In the genomic region with DNA sequence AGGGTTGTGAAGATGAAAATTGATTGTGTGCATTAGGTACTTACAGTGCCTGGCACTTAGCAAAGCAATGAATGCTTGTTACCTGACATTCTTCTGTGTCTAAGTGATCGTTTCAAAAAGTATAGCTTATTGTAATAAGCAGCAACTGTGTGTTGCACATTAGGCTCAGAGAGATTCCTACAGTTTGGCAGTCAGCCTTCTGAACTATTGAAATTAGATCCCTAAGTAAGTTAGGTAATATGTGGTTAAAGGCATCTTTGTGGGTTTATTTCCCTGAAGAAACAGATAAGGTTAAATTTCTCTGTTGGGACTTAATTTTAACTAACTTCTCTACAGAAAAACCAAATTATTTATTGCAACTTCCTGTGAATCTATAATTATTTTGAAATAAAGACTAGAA, we compare ENCODE assay signal across 28 cellular contexts.
A peak's percentile ranks its signal among the peaks of the same experiment; 100 is the strongest.
DNase-seq lines count a peak whose midpoint lies in the region; ATAC-seq and TF ChIP-seq lines count a peak whose summit lies in the region.
"Had no signal": no experiment of that assay in that cellular context is flagged by ENCODE, and none has a peak within 500 bp of the region (broad histone marks: within the 10 kb centered on the region; RNA-seq: fewer than 3 reads in every experiment).

No MANE protein-coding gene starts in this region.

- H3K27ac ChIP-seq in PC-9 (no peak overlapping the region), esophagus muscularis mucosa (replicated peaks in 1 of 4) (peak overlapping the region; percentile 71 to 80 (median 76))
- H3K27ac ChIP-seq: left ventricle myocardium inferior, upper lobe of right lung had no signal

- H3K27ac Mint-ChIP-seq in nephron = peak overlapping the region; percentile 84 to 93 (median 87)
- H3K27ac Mint-ChIP-seq: activated T-cell treated with anti-CD3 and anti-CD28 coated beads, Interleukin-2, amount 50 U/mL, for 72 hours; GM23338; natural killer cell; stimulated activated effector memory CD8-positive, alpha-beta T cell treated with anti-CD3 and anti-CD28 coated beads, Interleukin-12 subunit alpha, Interleukin-12 subunit beta, amount 100 ng/mL, for 72 hours had no signal

- no peaks in the 10 kb centered on the region for H3K9me3 Mint-ChIP-seq in nephron
- H3K9me3 Mint-ChIP-seq: activated T-cell treated with anti-CD3 and anti-CD28 coated beads, Interleukin-2, amount 50 U/mL, for 72 hours; dendritic cell treated with granulocyte-macrophage colony-stimulating factor and Interleukin-4, amounts not matched to agents 40 ng/mL and 50 ng/mL, for 4 days; GM23338; natural killer cell; stimulated activated effector memory CD8-positive, alpha-beta T cell treated with anti-CD3 and anti-CD28 coated beads, Interleukin-12 subunit alpha, Interleukin-12 subunit beta, amount 100 ng/mL, for 72 hours had no signal

- no peaks in the 10 kb centered on the region for H3K9me2 ChIP-seq in PC-9 (ENCODE audit: insufficient read depth)

- WGBS in esophagus muscularis mucosa = 48% methylated on average over 1 of the region's 1 CpG

- 0 out of 2 replicates have a peak overlapping the region, but pooled peaks have one; percentile 2 for H3K4me2 ChIP-seq in PC-9
- H3K4me2 ChIP-seq: GM23338 had no signal

- no peak overlapping the region for H2AFZ ChIP-seq in PC-9
- H2AFZ ChIP-seq: GM23338 had no signal

- CTCF ChIA-PET in PC-9 (lab: Charles Lee) = no interaction called here

- no peaks in the 10 kb centered on the region for H3K79me2 ChIP-seq in PC-9 (ENCODE audit: low read depth)

- TF ChIP-seq POLR2A in esophagus muscularis mucosa (IDR thresholded peaks at IDR 0.05; ENCODE audit: low read depth) = no peak

- DNase-seq in GM03348 (ENCODE audit: low spot score) (peak; percentile 23), PC-9 (peak in 1 of 2 experiments; percentile 59), esophagus muscularis mucosa (ENCODE audit: extremely low spot score) (no peak), LoVo (ENCODE audit: low spot score) (no peak), mucosa of descending colon (no peak), NCI-H146 (lab: John Stamatoyannopoulos, UW) (no peak), NCI-H2227 (lab: John Stamatoyannopoulos, UW; ENCODE audit: unreplicated experiment) (no peak)
- DNase-seq: activated CD4-positive, CD25-positive, alpha-beta regulatory T cell; activated naive CD4-positive, alpha-beta T cell; activated T-cell treated with anti-CD3 and anti-CD28 coated beads, Interleukin-2, amount 50 U/mL, for 72 hours; amygdala; central memory CD4-positive, alpha-beta T cell; EL; esophagus squamous epithelium; glutamatergic neuron; islet precursor cell; left ventricle myocardium inferior; natural killer cell; NCI-H1092; NCI-H1930; NCI-H2227 treated with DMSO at 0.1 percent for 48 hours; stimulated activated CD4-positive, alpha-beta T cell treated with anti-CD3 and anti-CD28 coated beads, Interleukin-4, amount 100 ng/mL, for 24 hours; T-helper 1 cell; upper lobe of right lung had no signal

- no peaks in the 10 kb centered on the region for H3K36me3 ChIP-seq in PC-9 (ENCODE audit: low read depth)
- H3K36me3 ChIP-seq in esophagus muscularis mucosa = no peaks in the 10 kb centered on the region
- no peaks in the 10 kb centered on the region for H3K36me3 ChIP-seq in mucosa of descending colon (ENCODE audit: low read depth)
- H3K36me3 ChIP-seq: esophagus squamous epithelium, left ventricle myocardium inferior, upper lobe of right lung had no signal

- H3K36me3 Mint-ChIP-seq in nephron (ENCODE audit: low read depth) = no peaks in the 10 kb centered on the region
- H3K36me3 Mint-ChIP-seq: natural killer cell; stimulated activated effector memory CD8-positive, alpha-beta T cell treated with anti-CD3 and anti-CD28 coated beads, Interleukin-12 subunit alpha, Interleukin-12 subunit beta, amount 100 ng/mL, for 72 hours had no signal

- no peak for ATAC-seq in mucosa of descending colon
- ATAC-seq: activated T-cell treated with anti-CD3 and anti-CD28 coated beads, Interleukin-2, amount 50 U/mL, for 72 hours; GM23338; natural killer cell; stimulated activated effector memory CD8-positive, alpha-beta T cell treated with anti-CD3 and anti-CD28 coated beads, Interleukin-12 subunit alpha, Interleukin-12 subunit beta, amount 100 ng/mL, for 72 hours; upper lobe of right lung had no signal

- TF ChIP-seq CTCF in PC-9 (conservative IDR thresholded peaks at IDR 0.05) (no peak), esophagus muscularis mucosa (IDR thresholded peaks at IDR 0.05) (no peak), nephron (IDR thresholded peaks at IDR 0.05; ENCODE audit: unreplicated experiment in 3 of 3) (no peak), mucosa of descending colon (IDR thresholded peaks at IDR 0.05) (no peak)

- TF ChIP-seq EP300 in esophagus muscularis mucosa (IDR thresholded peaks at IDR 0.05) = no peak

- peaks cover 6% of the 10 kb centered on the region; the same call in 1 of the 2 replicates for H3F3A ChIP-seq in PC-9 (ENCODE audit: insufficient read depth, low read depth)

- H4K20me1 ChIP-seq in PC-9 (ENCODE audit: insufficient read depth) = no peaks in the 10 kb centered on the region

- intact Hi-C loops in PC-9 (cut with micrococcal nuclease; ENCODE audit: unreplicated experiment) = no loop called here
- intact Hi-C loops in esophagus muscularis mucosa (cut with DNase I) = loop anchor here (10.0 kb wide), 1 partner anchor 95 kb away; a partner anchor contains a TSS
- intact Hi-C loops in mucosa of descending colon (cut with DNase I, micrococcal nuclease) = loop anchor here in 1 of 2 donors (10.0 kb wide), 1 partner anchor 155 kb away; no protein-coding TSS in a partner anchor

- BruUV-seq in PC-9 (replicated peaks; lab: Mats Ljungman, UMichigan) = no TSS peak

- H3K9me3 ChIP-seq in PC-9 (ENCODE audit: insufficient read depth, low read depth) (no peaks in the 10 kb centered on the region), esophagus muscularis mucosa (no peaks in the 10 kb centered on the region), mucosa of descending colon (no peaks in the 10 kb centered on the region)
- H3K9me3 ChIP-seq: esophagus squamous epithelium, left ventricle myocardium inferior, upper lobe of right lung had no signal

- POLR2A ChIA-PET in PC-9 (lab: Charles Lee; ENCODE audit: unreplicated experiment) = no interaction called here

- H3K27me3 ChIP-seq in PC-9 (ENCODE audit: insufficient read depth, low read depth) (no peaks in the 10 kb centered on the region), esophagus muscularis mucosa (peaks cover 0 to 5% (median 0%) of the 10 kb centered on the region in 4 donors)
- H3K27me3 ChIP-seq: esophagus squamous epithelium, upper lobe of right lung had no signal

- peaks cover 77% of the 10 kb centered on the region for H3K4me1 Mint-ChIP-seq in nephron
- H3K4me1 Mint-ChIP-seq: natural killer cell had no signal

- no peak overlapping the region for H3K4me3 ChIP-seq in PC-9
- H3K4me3 ChIP-seq in esophagus muscularis mucosa = no peak overlapping the region
- H3K4me3 ChIP-seq in mucosa of descending colon = no peak overlapping the region
- H3K4me3 ChIP-seq: esophagus squamous epithelium, GM23338, left ventricle myocardium inferior, upper lobe of right lung had no signal

- H3K4me3 Mint-ChIP-seq in nephron = no peak overlapping the region
- H3K4me3 Mint-ChIP-seq: activated T-cell treated with anti-CD3 and anti-CD28 coated beads, Interleukin-2, amount 50 U/mL, for 72 hours; dendritic cell treated with granulocyte-macrophage colony-stimulating factor and Interleukin-4, amounts not matched to agents 40 ng/mL and 50 ng/mL, for 4 days; GM23338; natural killer cell; stimulated activated effector memory CD8-positive, alpha-beta T cell treated with anti-CD3 and anti-CD28 coated beads, Interleukin-12 subunit alpha, Interleukin-12 subunit beta, amount 100 ng/mL, for 72 hours had no signal

- no peaks in the 10 kb centered on the region for H3K27me3 Mint-ChIP-seq in nephron (ENCODE audit: low read depth)
- H3K27me3 Mint-ChIP-seq: dendritic cell treated with granulocyte-macrophage colony-stimulating factor and Interleukin-4, amounts not matched to agents 40 ng/mL and 50 ng/mL, for 4 days had no signal

- H3K4me1 ChIP-seq in PC-9 (replicated peaks; ENCODE audit: insufficient read depth) (peaks cover 18% of the 10 kb centered on the region), esophagus muscularis mucosa (peaks cover 0 to 60% (median 31%) of the 10 kb centered on the region in 4 donors), mucosa of descending colon (ENCODE audit: low read depth) (no peaks in the 10 kb centered on the region)
- H3K4me1 ChIP-seq: esophagus squamous epithelium, left ventricle myocardium inferior, upper lobe of right lung had no signal
